ENCODE assay signal across 9 cellular contexts in the genomic region with DNA sequence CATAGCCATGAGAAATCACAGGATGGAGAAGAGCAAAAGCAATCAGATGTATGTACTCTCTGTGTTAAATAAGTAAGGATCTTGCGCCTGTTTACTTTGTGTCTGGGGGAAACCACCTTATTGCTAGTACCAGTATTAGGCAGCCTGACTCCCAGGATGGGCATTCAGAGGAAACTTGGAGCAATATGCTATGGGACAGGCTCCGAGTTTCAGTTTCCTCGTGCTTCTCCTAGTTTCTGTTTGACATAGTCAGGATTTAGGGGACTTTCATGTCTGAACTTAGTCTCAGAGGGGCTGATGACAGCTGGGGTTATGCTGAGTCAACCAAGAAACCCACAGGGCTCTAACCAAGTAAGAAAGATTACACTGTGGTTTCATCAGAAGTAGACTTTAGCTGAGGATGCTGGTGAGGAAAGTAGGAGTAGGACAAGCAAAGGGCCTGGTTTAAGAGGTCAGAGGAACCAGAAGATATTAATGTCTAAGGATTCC. TPM values are rescaled to one million over a fixed set of nuclear protein-coding genes. Genes with fewer than 3 reads are reported as not detected.
A peak's percentile ranks its signal among the peaks of the same experiment; 100 is the strongest.
DNase-seq lines count a peak whose midpoint lies in the region; ATAC-seq and TF ChIP-seq lines count a peak whose summit lies in the region.
"Had no signal": no experiment of that assay in that cellular context is flagged by ENCODE, and none has a peak within 500 bp of the region (broad histone marks: within the 10 kb centered on the region; RNA-seq: fewer than 3 reads in every experiment).

No MANE protein-coding gene starts in this region.

- H3K27me3 Mint-ChIP-seq in immature natural killer cell (ENCODE audit: low read depth in 3 of 3) = no peaks in the 10 kb centered on the region
- H3K27me3 Mint-ChIP-seq in Calu3 (ENCODE audit: unreplicated experiment) = no peaks in the 10 kb centered on the region

- BruUV-seq in Calu3 (replicated peaks; lab: Mats Ljungman, UMichigan) = no TSS peak

- peaks cover 0 to 2% (median 0%) of the 10 kb centered on the region in 6 donors for H3K9me3 Mint-ChIP-seq in immature natural killer cell
- H3K9me3 Mint-ChIP-seq in Calu3 (ENCODE audit: low read depth, unreplicated experiment) = no peaks in the 10 kb centered on the region

- H3K36me3 ChIP-seq in HEK293 (ENCODE audit: control insufficient read depth in 2 of 2, insufficient read depth in 1 of 2, low read length in 2 of 2) (no peaks in the 10 kb centered on the region), hepatocyte (replicated peaks; ENCODE audit: insufficient read depth, low read depth) (no peaks in the 10 kb centered on the region)

- intact Hi-C loops in Calu3 (cut with micrococcal nuclease; ENCODE audit: unreplicated experiment) = no loop called here
- intact Hi-C loops in left cardiac atrium (cut with DNase I) = no loop called here

- H3K27me3 ChIP-seq in hepatocyte = no peaks in the 10 kb centered on the region

- CTCF ChIA-PET in HEK293 (lab: Yijun Ruan, JAX) (no interaction called here), Calu3 (lab: Charles Lee) (no interaction called here)

- 92% methylated on average over 3 of the region's 3 CpGs for WGBS in hepatocyte (ENCODE audit: low lambda C conversion rate, missing lambda C conversion rate)

- no peaks in the 10 kb centered on the region for H4K20me1 ChIP-seq in hepatocyte (ENCODE audit: insufficient read depth, poor library complexity, severe bottlenecking)

- TF ChIP-seq CTCF in HEK293 (tag by site-specific recombination; IDR thresholded peaks at IDR 0.05) = no peak
- TF ChIP-seq CTCF in fibroblast of pulmonary artery (IDR thresholded peaks at IDR 0.05; ENCODE audit: low read length, missing control alignments) = no peak
- TF ChIP-seq CTCF in Calu3 (IDR thresholded peaks at IDR 0.05; ENCODE audit: unreplicated experiment) = no peak
- no peak for TF ChIP-seq CTCF in hepatocyte (IDR thresholded peaks at IDR 0.05; ENCODE audit: poor library complexity)

- H3K4me1 ChIP-seq in HEK293 (ENCODE audit: control insufficient read depth, insufficient read depth, low read length) (no peaks in the 10 kb centered on the region), hepatocyte (ENCODE audit: insufficient read depth) (no peaks in the 10 kb centered on the region)

- no peaks in the 10 kb centered on the region for H3K36me3 Mint-ChIP-seq in immature natural killer cell
- no peaks in the 10 kb centered on the region for H3K36me3 Mint-ChIP-seq in Calu3 (ENCODE audit: insufficient read depth, unreplicated experiment)

- no peak overlapping the region for H3K4me2 ChIP-seq in hepatocyte

- H3K9me3 ChIP-seq in HEK293 (ENCODE audit: control insufficient read depth, insufficient read depth, low read depth, low read length) (no peaks in the 10 kb centered on the region), hepatocyte (ENCODE audit: low read depth) (no peaks in the 10 kb centered on the region)

- DNase-seq in NAMALWA (ENCODE audit: low spot score) (peak; percentile 37), fibroblast of pulmonary artery (ENCODE audit: low read depth) (peak; percentile 22), immature natural killer cell (no peak), Calu3 (no peak), hepatocyte (ENCODE audit: low spot score) (no peak), left cardiac atrium (no peak)

- H3K9me2 ChIP-seq in hepatocyte (replicated peaks; ENCODE audit: insufficient read depth) = no peaks in the 10 kb centered on the region

- H3K4me3 Mint-ChIP-seq in immature natural killer cell (no peak overlapping the region), Calu3 (ENCODE audit: low read depth, unreplicated experiment) (no peak overlapping the region)

- POLR2A ChIA-PET in HEK293 (lab: Yijun Ruan, JAX) = no interaction called here

- H3K27ac ChIP-seq in HEK293 (ENCODE audit: extremely low read depth, low read depth, low read length) (no peak overlapping the region), hepatocyte (no peak overlapping the region)

- H3K4me3 ChIP-seq in HEK293 (ENCODE audit: low read depth, low read length) (no peak overlapping the region), fibroblast of pulmonary artery (replicated peaks; ENCODE audit: low read depth, low read length) (no peak overlapping the region), hepatocyte (no peak overlapping the region)

- H3K27ac Mint-ChIP-seq in immature natural killer cell (no peak overlapping the region), Calu3 (ENCODE audit: unreplicated experiment) (no peak overlapping the region)

- no peaks in the 10 kb centered on the region for H3K4me1 Mint-ChIP-seq in immature natural killer cell
- H3K4me1 Mint-ChIP-seq in Calu3 (ENCODE audit: low read depth, unreplicated experiment) = no peaks in the 10 kb centered on the region

- H3K79me2 ChIP-seq in hepatocyte = no peaks in the 10 kb centered on the region

- no peak overlapping the region for H2AFZ ChIP-seq in hepatocyte

- ATAC-seq in GM18858 (IDR thresholded peaks at IDR 0.05; ENCODE audit: unreplicated experiment) = peak; percentile 98
- ATAC-seq in left cardiac atrium = no peak

TF ChIP-seq in HEK293, 187 proteins besides CTCF, POLR2A, EP300 and RAD21:
- TF ChIP-seq ZNF518A (tag by site-specific recombination; conservative IDR thresholded peaks at IDR 0.05; ENCODE audit: low read depth) = peak; percentile 28; the same call in 1 of the 2 replicates
- no peak for TF ChIP-seq TCF7L2 (IDR thresholded peaks at IDR 0.05; ENCODE audit: borderline replicate concordance, low read depth, low read length)
- 0 out of 2 replicates have a peak, but pooled peaks have one; percentile 20 for TF ChIP-seq ZNF660 (tag by site-specific recombination; IDR thresholded peaks at IDR 0.05)

RNA-seq across cellular contexts. Expression of gene NSUN7, which starts 13.5 kb away (rescaled TPM):
- polyA plus RNA-seq in immature natural killer cell (not detected), hepatocyte (4.6 and 6.0 TPM in 2 replicates)
- total RNA-seq in Calu3 (2022) (7.7 and 8.6 TPM in 2 replicates), hepatocyte (8.0 and 10.3 TPM in 2 replicates), left cardiac atrium (1 to 10 TPM; 4.2 to 6.6 TPM)
- total RNA-seq: lung microvascular endothelial cell had no signal

Comparison
In these comparisons a context has a peak if more than half of its experiments do, and no peak if none do; other contexts are left out.
1. DNase-seq: peak in NAMALWA (single experiment) and fibroblast of pulmonary artery (single experiment); none in immature natural killer cell (0 of 3), Calu3 (single experiment), hepatocyte (single experiment) and left cardiac atrium (single experiment).